Comparison of ENCODE assay signal across 11 cellular contexts in the genomic region with DNA sequence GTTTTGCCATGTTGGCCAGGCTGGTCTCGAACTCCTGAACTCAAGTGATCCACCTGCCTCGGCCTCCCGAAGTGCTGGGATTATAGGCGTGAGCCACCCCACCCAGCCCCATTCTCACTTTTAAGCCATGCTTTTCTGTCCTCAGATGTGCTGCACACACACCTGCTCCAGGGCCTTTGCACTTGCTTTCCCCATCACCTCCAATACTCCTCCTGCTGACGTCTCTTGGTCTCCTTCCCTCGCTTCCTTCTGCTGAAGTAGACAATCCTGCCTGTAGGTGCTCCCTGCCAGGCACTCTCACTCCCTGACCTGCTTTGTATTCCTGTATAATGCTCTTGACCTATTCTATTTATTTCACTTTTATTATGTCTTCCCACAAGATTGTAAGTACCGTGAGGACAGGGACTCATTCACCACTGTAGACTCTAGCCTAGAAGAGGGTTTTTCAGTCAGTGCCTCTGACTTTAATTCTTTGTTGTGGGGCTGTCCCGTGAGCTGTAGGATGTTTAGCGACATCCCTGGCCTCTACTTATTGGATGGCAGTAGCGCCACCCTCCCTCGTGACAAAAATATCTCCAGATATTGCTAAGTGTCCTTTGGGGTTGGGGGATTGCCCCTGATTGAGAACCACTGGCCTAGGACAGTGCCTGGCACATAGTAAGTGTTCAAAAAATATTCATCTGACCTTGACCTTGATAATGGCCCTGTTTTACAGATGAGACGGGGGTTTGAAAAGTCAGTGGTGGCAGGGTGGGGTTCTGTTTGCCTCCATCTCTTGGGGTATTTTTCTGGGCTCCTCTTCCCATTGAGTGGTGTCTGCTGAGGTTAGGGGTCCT. TPM values are rescaled to one million over a fixed set of nuclear protein-coding genes. Genes with fewer than 3 reads are reported as not detected.
DNase-seq lines count a peak whose midpoint lies in the region; ATAC-seq, FAIRE-seq and TF ChIP-seq lines count a peak whose summit lies in the region.
"Had no signal": no experiment of that assay in that cellular context is flagged by ENCODE, and none has a peak within 500 bp of the region (broad histone marks: within the 10 kb centered on the region; RNA-seq: fewer than 3 reads in every experiment).

No MANE protein-coding gene starts in this region.

- H3K4me1 ChIP-seq in K562 (replicated peaks in 1 of 2; ENCODE audit: control insufficient read depth in 2 of 2, insufficient read depth in 2 of 2, low read length in 2 of 2), result peaks cover 53% of the 10 kb centered on the region in 2 experiments
- H3K4me1 ChIP-seq in skeletal muscle tissue (ENCODE audit: control insufficient read depth in 3 of 3, insufficient read depth in 3 of 3, low read length in 3 of 3), result peaks cover 47 to 85% (median 69%) of the 10 kb centered on the region in 3 donors

- POLR2A ChIA-PET in K562 (lab: Yijun Ruan, JAX), result interaction anchor here (0.7 to 1.1 kb wide), 2 partner anchors 8 to 25 kb away, joined by 3 to 4 read pairs; no protein-coding TSS in a partner anchor

- H3K4me2 ChIP-seq in K562 (ENCODE audit: insufficient read depth, low read length), result no peak overlapping the region
- H3K4me2 ChIP-seq: GM23338 had no signal

- FAIRE-seq in K562 (lab: Jason Lieb, UNC) (no peak), GM12892 (lab: Jason Lieb, UNC) (no peak)

- H3K36me3 ChIP-seq in K562 (ENCODE audit: control insufficient read depth, insufficient read depth, low read length), result peaks cover 21% of the 10 kb centered on the region; the same call in 2 of the 3 replicates
- H3K36me3 ChIP-seq in skeletal muscle tissue (ENCODE audit: control insufficient read depth in 3 of 3, insufficient read depth in 3 of 3, low read length in 3 of 3), result no peaks in the 10 kb centered on the region

- H3K9me3 Mint-ChIP-seq in activated CD4-positive, alpha-beta T cell treated with anti-CD3 and anti-CD28 coated beads, Interleukin-2, amount 10 ng/mL, durations not matched to agents 24 days and 14 days, result no peaks in the 10 kb centered on the region
- no peaks in the 10 kb centered on the region for H3K9me3 Mint-ChIP-seq in IgD-negative memory B cell
- H3K9me3 Mint-ChIP-seq: GM23338 had no signal

- H3K4me1 Mint-ChIP-seq in activated CD4-positive, alpha-beta T cell treated with anti-CD3 and anti-CD28 coated beads, Interleukin-2, amount 10 ng/mL, durations not matched to agents 24 days and 14 days, result peaks cover 77% of the 10 kb centered on the region
- peaks cover 53 to 63% (median 54%) of the 10 kb centered on the region in 3 donors for H3K4me1 Mint-ChIP-seq in IgD-negative memory B cell

- peaks cover 87% of the 10 kb centered on the region for H3K79me2 ChIP-seq in K562 (ENCODE audit: control insufficient read depth, insufficient read depth, low read length)

- H3K27me3 Mint-ChIP-seq in activated CD4-positive, alpha-beta T cell treated with anti-CD3 and anti-CD28 coated beads, Interleukin-2, amount 10 ng/mL, durations not matched to agents 24 days and 14 days, result no peaks in the 10 kb centered on the region
- H3K27me3 Mint-ChIP-seq in IgD-negative memory B cell, result no peaks in the 10 kb centered on the region

- no peak for TF ChIP-seq EP300 in K562 (IDR thresholded peaks at IDR 0.05; ENCODE audit: low read length)

- H3K27ac ChIP-seq in K562 (ENCODE audit: extremely low read depth, low read depth, low read length) (no peak overlapping the region), skeletal muscle tissue (ENCODE audit: low read depth, low read length) (peak overlapping the region; percentile 75)

- no peak for TF ChIP-seq RAD21 in K562 (CRISPR knock-in tag; conservative IDR thresholded peaks at IDR 0.05 in 1 of 2, IDR thresholded peaks at IDR 0.05 in 1 of 2)

- TF ChIP-seq POLR2A in K562 (conservative IDR thresholded peaks at IDR 0.05) (no peak), GM12892 (IDR thresholded peaks at IDR 0.05; ENCODE audit: low read depth, low read length) (no peak)

- intact Hi-C loops in activated CD4-positive, alpha-beta T cell treated with anti-CD3 and anti-CD28 coated beads, Interleukin-2, amount 10 ng/mL, durations not matched to agents 24 days and 14 days (cut with micrococcal nuclease), result loop anchor here (10.0 kb wide), 2 partner anchors 263 to 343 kb away; no protein-coding TSS in a partner anchor
- intact Hi-C loops in K562 (cut with micrococcal nuclease), result no loop called here

- no TSS peak for BruUV-seq in K562 (replicated peaks; lab: Mats Ljungman, UMichigan)

- H3K9ac ChIP-seq in K562 (ENCODE audit: insufficient read depth in 1 of 2, low read depth in 2 of 2, low read length in 2 of 2) (no peak overlapping the region), skeletal muscle tissue (ENCODE audit: low read depth in 1 of 3, low read length in 3 of 3) (no peak overlapping the region)

- peak overlapping the region; percentile 86 for H3K4me3 Mint-ChIP-seq in activated CD4-positive, alpha-beta T cell treated with anti-CD3 and anti-CD28 coated beads, Interleukin-2, amount 10 ng/mL, durations not matched to agents 24 days and 14 days
- H3K4me3 Mint-ChIP-seq in IgD-negative memory B cell, result peak overlapping the region; percentile 18 to 84 (median 66)
- H3K4me3 Mint-ChIP-seq: GM23338 had no signal

- no peak overlapping the region for H2AFZ ChIP-seq in K562 (ENCODE audit: low read depth, low read length)
- H2AFZ ChIP-seq: GM23338 had no signal

- H3K9me3 ChIP-seq in K562 (replicated peaks; ENCODE audit: control insufficient read depth, insufficient read depth, low read depth, low read length) (no peaks in the 10 kb centered on the region), skeletal muscle tissue (ENCODE audit: control insufficient read depth in 3 of 3, low read length in 3 of 3) (no peaks in the 10 kb centered on the region)

- peaks cover 54% of the 10 kb centered on the region for H3K36me3 Mint-ChIP-seq in activated CD4-positive, alpha-beta T cell treated with anti-CD3 and anti-CD28 coated beads, Interleukin-2, amount 10 ng/mL, durations not matched to agents 24 days and 14 days (ENCODE audit: low read depth)
- peaks cover 1% of the 10 kb centered on the region for H3K36me3 Mint-ChIP-seq in IgD-negative memory B cell

- 83% methylated on average over 12 of the region's 12 CpGs for WGBS in K562 (ENCODE audit: insufficient coverage, low coverage, missing lambda C conversion rate)

- H3K4me3 ChIP-seq in K562 (no peak overlapping the region), skeletal muscle tissue (ENCODE audit: low read length in 3 of 3) (no peak overlapping the region)
- H3K4me3 ChIP-seq: GM23338 had no signal

- no peak; a peak in 1 of 6 replicates for TF ChIP-seq CTCF in K562 (IDR thresholded peaks at IDR 0.05 in 2 of 3, conservative IDR thresholded peaks at IDR 0.05 in 1 of 3; ENCODE audit: insufficient read depth in 2 of 3, low read depth in 1 of 3, low read length in 3 of 3)

- H3K27me3 ChIP-seq in K562 (ENCODE audit: control insufficient read depth in 2 of 2, insufficient read depth in 2 of 2, low read length in 2 of 2) (no peaks in the 10 kb centered on the region), skeletal muscle tissue (ENCODE audit: control insufficient read depth in 3 of 3, insufficient read depth in 3 of 3, low read length in 3 of 3) (no peaks in the 10 kb centered on the region)

- H3K27ac Mint-ChIP-seq in activated CD4-positive, alpha-beta T cell treated with anti-CD3 and anti-CD28 coated beads, Interleukin-2, amount 10 ng/mL, durations not matched to agents 24 days and 14 days, result peak overlapping the region; percentile 95
- peak overlapping the region; percentile 94 to 98 (median 97) for H3K27ac Mint-ChIP-seq in IgD-negative memory B cell
- H3K27ac Mint-ChIP-seq: GM23338 had no signal

- ATAC-seq in K562 (no peak), HG03095 (IDR thresholded peaks at IDR 0.05; ENCODE audit: unreplicated experiment) (no peak)
- ATAC-seq: GM23338 had no signal

- CTCF ChIA-PET in K562 (lab: Yijun Ruan, JAX; ENCODE audit: low intra/inter-chr PET ratio), result no interaction called here

- no peak for DNase-seq in activated CD4-positive, alpha-beta T cell treated with anti-CD3 and anti-CD28 coated beads, Interleukin-2, amount 10 ng/mL, durations not matched to agents 24 days and 14 days
- DNase-seq in activated CD4-positive, alpha-beta T cell treated with anti-CD3 and anti-CD28 coated beads, Interleukin-2, amount 50 U/mL, for 1 hour, result no peak
- DNase-seq in K562 (ENCODE audit: extremely low read depth in 1 of 4, low spot score in 3 of 4), result no peak
- DNase-seq in GM12892 (ENCODE audit: insufficient read length), result no peak
- no peak for DNase-seq in DMS79 treated with DMSO at 0.1 percent for 48 hours (lab: John Stamatoyannopoulos, UW)
- DNase-seq: glutamatergic neuron had no signal

- H3K9me1 ChIP-seq in K562 (ENCODE audit: control insufficient read depth, insufficient read depth, low read length), result peaks cover 5% of the 10 kb centered on the region

- H4K20me1 ChIP-seq in K562 (replicated peaks; ENCODE audit: control insufficient read depth, insufficient read depth, low read length), result peaks cover 34% of the 10 kb centered on the region

- in situ Hi-C loops in K562 (cut with MboI), result no loop called here

RNA-seq across cellular contexts. Expression of gene TNFRSF1B, which starts 4.6 kb away (rescaled TPM):
- total RNA-seq in activated CD4-positive, alpha-beta T cell treated with anti-CD3 and anti-CD28 coated beads, Interleukin-2, amount 10 ng/mL, durations not matched to agents 24 days and 14 days, result 145 TPM in 2 replicates
- polyA plus RNA-seq in IgD-negative memory B cell, result 117 TPM
- 26.1 and 74.5 TPM in 2 replicates for total RNA-seq in K562 (2011; cell fraction: chromatin; rRNA removed; ENCODE audit: low replicate concordance)
- 83.4 and 97.6 TPM in 2 replicates for total RNA-seq in K562 (2011; cell fraction: nucleolus; rRNA removed)
- total RNA-seq in K562 (2011; cell fraction: nucleoplasm; rRNA removed), result 68.4 and 69.2 TPM in 2 replicates
- total RNA-seq in K562 (2014; rRNA removed), result 40.8 and 54.1 TPM in 2 replicates
- total RNA-seq in K562 (2014; rRNA removed; fragmentation: Illumina TruSeq; extraction: Trizol), result 17.5 and 22.7 TPM in 2 replicates
- 21.7 and 23.1 TPM in 2 replicates for total RNA-seq in K562 (2015; rRNA removed; fragmentation: Illumina TruSeq; extraction: Trizol)
- total RNA-seq in K562 (2021), result 91.3 and 91.6 TPM in 2 replicates
- polyA plus RNA-seq in K562 (2011; rRNA removed), result 36.0 and 48.1 TPM in 2 replicates
- 54.9 and 115 TPM in 2 replicates for polyA plus RNA-seq in K562 (2011; cell fraction: cytosol; rRNA removed)
- 12.4 and 19.5 TPM in 2 replicates for polyA plus RNA-seq in K562 (2011; cell fraction: nucleus; rRNA removed)
- polyA plus RNA-seq in K562 (2012), result 37.7 and 41.4 TPM in 2 replicates
- polyA plus RNA-seq in K562 (2014; fragmentation: Illumina TruSeq; extraction: Trizol), result 40.9 and 48.0 TPM in 2 replicates
- 1 to 10 TPM; 8.8 to 9.0 TPM for polyA plus RNA-seq in K562 (2014; fragmentation: Nextera tagmentation; extraction: Ambion mirVana)
- 43.7 and 47.2 TPM in 2 replicates for polyA plus RNA-seq in K562 (2014; rRNA removed)
- 19.0 and 26.6 TPM in 2 replicates for polyA minus RNA-seq in K562 (2011; rRNA and poly(A)+ RNA removed)
- 46.3 and 70.4 TPM in 2 replicates for polyA minus RNA-seq in K562 (2011; cell fraction: cytosol; rRNA and poly(A)+ RNA removed)
- polyA minus RNA-seq in K562 (2011; cell fraction: nucleus; rRNA and poly(A)+ RNA removed), result 13.3 and 24.2 TPM in 2 replicates
- 9.9 TPM for total RNA-seq in skeletal muscle tissue
- 24.1 TPM for polyA plus RNA-seq in GM12892 (2012; ENCODE audit: missing spikeins)
- total RNA-seq: A172 had no signal

RNA-seq across cellular contexts. Expression of gene VPS13D, which starts 58.4 kb away (rescaled TPM):
- 26.9 and 30.8 TPM in 2 replicates for total RNA-seq in activated CD4-positive, alpha-beta T cell treated with anti-CD3 and anti-CD28 coated beads, Interleukin-2, amount 10 ng/mL, durations not matched to agents 24 days and 14 days
- 8.9 TPM for polyA plus RNA-seq in IgD-negative memory B cell
- 242 and 510 TPM in 2 replicates for total RNA-seq in K562 (2011; cell fraction: chromatin; rRNA removed; ENCODE audit: low replicate concordance)
- 134 and 184 TPM in 2 replicates for total RNA-seq in K562 (2011; cell fraction: nucleolus; rRNA removed)
- total RNA-seq in K562 (2011; cell fraction: nucleoplasm; rRNA removed), result 201 and 203 TPM in 2 replicates
- total RNA-seq in K562 (2014; rRNA removed), result 31.7 and 34.0 TPM in 2 replicates
- 46.5 and 48.1 TPM in 2 replicates for total RNA-seq in K562 (2014; rRNA removed; fragmentation: Illumina TruSeq; extraction: Trizol)
- total RNA-seq in K562 (2015; rRNA removed; fragmentation: Illumina TruSeq; extraction: Trizol), result 36.6 and 38.5 TPM in 2 replicates
- 47.2 and 50.0 TPM in 2 replicates for total RNA-seq in K562 (2021)
- 50.3 and 51.5 TPM in 2 replicates for polyA plus RNA-seq in K562 (2011; rRNA removed)
- 24.7 and 32.9 TPM in 2 replicates for polyA plus RNA-seq in K562 (2011; cell fraction: cytosol; rRNA removed)
- polyA plus RNA-seq in K562 (2011; cell fraction: nucleus; rRNA removed), result 80.4 and 87.5 TPM in 2 replicates
- 21.3 and 30.8 TPM in 2 replicates for polyA plus RNA-seq in K562 (2012)
- polyA plus RNA-seq in K562 (2014; fragmentation: Illumina TruSeq; extraction: Trizol), result 41.3 and 46.6 TPM in 2 replicates
- 10 to 100 TPM in 1 of 2 experiments, 1 to 10 TPM in 1; 6.1 to 13.9 TPM for polyA plus RNA-seq in K562 (2014; fragmentation: Nextera tagmentation; extraction: Ambion mirVana)
- polyA plus RNA-seq in K562 (2014; rRNA removed), result 37.2 and 41.3 TPM in 2 replicates
- 105 and 124 TPM in 2 replicates for polyA minus RNA-seq in K562 (2011; rRNA and poly(A)+ RNA removed)
- 40.4 and 42.1 TPM in 2 replicates for polyA minus RNA-seq in K562 (2011; cell fraction: cytosol; rRNA and poly(A)+ RNA removed)
- 107 and 189 TPM in 2 replicates for polyA minus RNA-seq in K562 (2011; cell fraction: nucleus; rRNA and poly(A)+ RNA removed)
- 40.2 TPM for total RNA-seq in skeletal muscle tissue
- polyA plus RNA-seq in GM12892 (2012; ENCODE audit: missing spikeins), result 6.5 TPM
